Comparison of ENCODE assay signal across 25 cellular contexts in the genomic region with DNA sequence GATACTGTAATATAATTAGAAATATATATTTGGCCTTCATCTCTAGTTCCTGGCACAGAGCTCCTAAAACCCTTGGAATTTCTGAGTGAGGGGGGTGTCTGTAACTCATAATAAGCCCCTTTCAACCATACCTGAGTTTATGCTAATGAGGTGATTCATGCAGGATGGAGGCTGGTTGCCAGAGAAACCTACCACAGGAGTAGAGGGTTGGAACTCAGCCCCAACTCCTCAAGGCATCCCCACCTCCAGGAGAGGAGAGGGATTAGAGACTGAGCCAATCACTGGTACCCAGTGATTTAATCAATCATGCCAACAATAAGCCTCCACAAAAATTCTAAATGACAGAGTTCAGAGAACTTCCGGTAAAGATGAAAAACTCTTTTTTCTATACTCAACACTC. TPM values are rescaled to one million over a fixed set of nuclear protein-coding genes. Genes with fewer than 3 reads are reported as not detected.
DNase-seq lines count a peak whose midpoint lies in the region; ATAC-seq and TF ChIP-seq lines count a peak whose summit lies in the region.
"Had no signal": no experiment of that assay in that cellular context is flagged by ENCODE, and none has a peak within 500 bp of the region (broad histone marks: within the 10 kb centered on the region; RNA-seq: fewer than 3 reads in every experiment).

No MANE protein-coding gene starts in this region.

- no peak for TF ChIP-seq EP300 in SK-N-SH (IDR thresholded peaks at IDR 0.05; ENCODE audit: borderline replicate concordance in 1 of 2, low read depth in 1 of 2, low read length in 1 of 2)

- peak overlapping the region; percentile 90 for H2AK5ac ChIP-seq in mesenchymal stem cell (ENCODE audit: low read length, severe bottlenecking)

- H3K14ac ChIP-seq in mesenchymal stem cell (ENCODE audit: low read length in 2 of 2) = no peak overlapping the region

- POLR2A ChIA-PET in SK-N-SH (lab: Yijun Ruan, JAX) = no interaction called here

- H4K91ac ChIP-seq in mesenchymal stem cell (ENCODE audit: low read length) = no peak overlapping the region

- H2BK120ac ChIP-seq in mesenchymal stem cell (ENCODE audit: low read depth, low read length) = no peak overlapping the region

- no peaks in the 10 kb centered on the region; the same call in 1 of the 2 replicates for H4K20me1 ChIP-seq in SK-N-SH (ENCODE audit: insufficient read depth)

- H3K9me2 ChIP-seq in SK-N-SH = no peaks in the 10 kb centered on the region

- peak overlapping the region; percentile 46 for H3K27ac Mint-ChIP-seq in stimulated activated effector memory CD8-positive, alpha-beta T cell treated with anti-CD3 and anti-CD28 coated beads, Interleukin-12 subunit alpha, Interleukin-12 subunit beta, amount 100 ng/mL, for 72 hours
- H3K27ac Mint-ChIP-seq: CD14-positive monocyte had no signal

- H3K23ac ChIP-seq in mesenchymal stem cell (ENCODE audit: low read length in 2 of 2) = no peak overlapping the region

- no peak overlapping the region for H3K18ac ChIP-seq in mesenchymal stem cell (ENCODE audit: low read depth in 1 of 2, low read length in 2 of 2)

- peaks cover 35% of the 10 kb centered on the region for H3K36me3 Mint-ChIP-seq in stimulated activated effector memory CD8-positive, alpha-beta T cell treated with anti-CD3 and anti-CD28 coated beads, Interleukin-12 subunit alpha, Interleukin-12 subunit beta, amount 100 ng/mL, for 72 hours

- H2AFZ ChIP-seq in SK-N-SH (ENCODE audit: low read depth) (no peak overlapping the region), mesenchymal stem cell (ENCODE audit: low read depth, low read length) (no peak overlapping the region)
- H2AFZ ChIP-seq: PC-9 had no signal

- H3K79me2 ChIP-seq in SK-N-SH (ENCODE audit: insufficient read depth) = peaks cover 50% of the 10 kb centered on the region

- no peaks in the 10 kb centered on the region for H3K9me3 Mint-ChIP-seq in stimulated activated effector memory CD8-positive, alpha-beta T cell treated with anti-CD3 and anti-CD28 coated beads, Interleukin-12 subunit alpha, Interleukin-12 subunit beta, amount 100 ng/mL, for 72 hours
- H3K9me3 Mint-ChIP-seq: CD8-positive, alpha-beta memory T cell had no signal

- peaks cover 6% of the 10 kb centered on the region for H3K4me1 Mint-ChIP-seq in stimulated activated effector memory CD8-positive, alpha-beta T cell treated with anti-CD3 and anti-CD28 coated beads, Interleukin-12 subunit alpha, Interleukin-12 subunit beta, amount 100 ng/mL, for 72 hours

- H3K4ac ChIP-seq in mesenchymal stem cell (ENCODE audit: low read depth in 1 of 2, low read length in 2 of 2) = no peak overlapping the region

- no peak overlapping the region for H3K9ac ChIP-seq in SK-N-SH
- H3K9ac ChIP-seq in mesenchymal stem cell (ENCODE audit: low read length) = no peak overlapping the region

- H3K9me3 ChIP-seq in SK-N-SH (no peaks in the 10 kb centered on the region), mesenchymal stem cell (ENCODE audit: control insufficient read depth, low read length) (no peaks in the 10 kb centered on the region)
- H3K9me3 ChIP-seq: BE2C, MG63 had no signal

- WGBS in SK-N-SH (ENCODE audit: low lambda C conversion rate) = 11% methylated on average over 1 of the region's 1 CpG
- 38% methylated on average over 1 of the region's 1 CpG for WGBS in mesenchymal stem cell

- no peak for DNase-seq in SK-N-SH
- peak; percentile 90 for DNase-seq in astrocyte of the hippocampus (ENCODE audit: low read depth, low spot score)
- no peak for DNase-seq in mesenchymal stem cell
- DNase-seq in stimulated activated effector memory CD8-positive, alpha-beta T cell treated with anti-CD3 and anti-CD28 coated beads, Interleukin-12 subunit alpha, Interleukin-12 subunit beta, amount 100 ng/mL, for 72 hours (ENCODE audit: low spot score in 2 of 2) = no peak
- DNase-seq in stimulated activated naive CD4-positive, alpha-beta T cell treated with Interleukin-2 at 50 U/mL for 16 hours (lab: John Stamatoyannopoulos, UW) = no peak
- DNase-seq in NCI-H187 (lab: John Stamatoyannopoulos, UW) = no peak
- no peak for DNase-seq in central memory CD4-positive, alpha-beta T cell
- DNase-seq: ACHN; BE2C; CD8-positive, alpha-beta memory T cell; DMS 273 treated with DMSO at 0.1 percent for 48 hours; DMS79; GF-D8; Kasumi-1; MG63; NCI-H2029 treated with DMSO at 0.1 percent for 48 hours; NCI-H446 treated with DMSO at 0.1 percent for 48 hours; NCI-H526; NCI-H82; PC-9; SHP77 had no signal

- H3K4me2 ChIP-seq in SK-N-SH (peak overlapping the region; percentile 62; the same call in 1 of the 2 replicates), mesenchymal stem cell (ENCODE audit: low read length, poor library complexity, severe bottlenecking) (no peak overlapping the region)
- H3K4me2 ChIP-seq: PC-9 had no signal

- no peak for TF ChIP-seq CTCF in SK-N-SH (IDR thresholded peaks at IDR 0.05)

- H3K27ac ChIP-seq in SK-N-SH (ENCODE audit: low read depth in 2 of 2, low read length in 1 of 2) (no peak overlapping the region), mesenchymal stem cell (ENCODE audit: low read length, poor library complexity, severe bottlenecking) (no peak overlapping the region)
- H3K27ac ChIP-seq: 22Rv1, PC-9 had no signal

- CTCF ChIA-PET in SK-N-SH (lab: Yijun Ruan, JAX) = interaction anchor here (1.5 kb wide), 1 partner anchor 45 kb away, joined by 3 read pairs; no protein-coding TSS in a partner anchor

- H3K4me3 ChIP-seq in SK-N-SH (ENCODE audit: low read depth in 2 of 2, low read length in 1 of 2) = no peak overlapping the region
- H3K4me3 ChIP-seq in mesenchymal stem cell (ENCODE audit: insufficient read depth in 1 of 2, low read depth in 1 of 2, low read length in 2 of 2) = no peak overlapping the region
- H3K4me3 ChIP-seq: K562, MG63, PC-9 had no signal

- H4K8ac ChIP-seq in mesenchymal stem cell (ENCODE audit: low read length) = no peak overlapping the region

- peaks cover 13 to 39% of the 10 kb centered on the region in 2 experiments for H3K4me1 ChIP-seq in SK-N-SH (ENCODE audit: control insufficient read depth in 1 of 2, insufficient read depth in 2 of 2, low read depth in 1 of 2, low read length in 1 of 2)
- peaks cover 9% of the 10 kb centered on the region for H3K4me1 ChIP-seq in mesenchymal stem cell (ENCODE audit: control insufficient read depth, insufficient read depth, low read depth, low read length)

- peaks cover 33% of the 10 kb centered on the region for H3F3A ChIP-seq in SK-N-SH (replicated peaks; ENCODE audit: insufficient read depth)

- no peak overlapping the region for H2BK15ac ChIP-seq in mesenchymal stem cell (ENCODE audit: low read depth, poor library complexity, severe bottlenecking)

- H3K36me3 ChIP-seq in SK-N-SH (replicated peaks in 1 of 2; ENCODE audit: control insufficient read depth in 1 of 2, insufficient read depth in 2 of 2, low read length in 1 of 2) = peaks cover 6 to 8% of the 10 kb centered on the region in 2 experiments
- peaks cover 0 to 21% of the 10 kb centered on the region in 2 experiments for H3K36me3 ChIP-seq in mesenchymal stem cell (ENCODE audit: control insufficient read depth in 1 of 2, insufficient read depth in 2 of 2, low read depth in 1 of 2, low read length in 2 of 2)

- H3K27me3 ChIP-seq in SK-N-SH (ENCODE audit: insufficient read depth) (no peaks in the 10 kb centered on the region), mesenchymal stem cell (ENCODE audit: control insufficient read depth in 1 of 2, insufficient read depth in 1 of 2, low read length in 2 of 2) (no peaks in the 10 kb centered on the region)
- H3K27me3 ChIP-seq: BE2C, MG63 had no signal

- no peak overlapping the region for H2BK5ac ChIP-seq in mesenchymal stem cell (ENCODE audit: low read depth, low read length, poor library complexity, severe bottlenecking)

- no peak overlapping the region for H3K4me3 Mint-ChIP-seq in stimulated activated effector memory CD8-positive, alpha-beta T cell treated with anti-CD3 and anti-CD28 coated beads, Interleukin-12 subunit alpha, Interleukin-12 subunit beta, amount 100 ng/mL, for 72 hours
- H3K4me3 Mint-ChIP-seq: CD14-positive monocyte; CD8-positive, alpha-beta memory T cell had no signal

- no peak for ATAC-seq in SK-N-SH treated with all-trans-retinoic acid at 6 μM for 48 hours
- ATAC-seq in stimulated activated effector memory CD8-positive, alpha-beta T cell treated with anti-CD3 and anti-CD28 coated beads, Interleukin-12 subunit alpha, Interleukin-12 subunit beta, amount 100 ng/mL, for 72 hours = no peak
- ATAC-seq: K562 had no signal

- no peak for TF ChIP-seq RAD21 in SK-N-SH (IDR thresholded peaks at IDR 0.05; ENCODE audit: low read length)

- H3K79me1 ChIP-seq in mesenchymal stem cell (replicated peaks; ENCODE audit: low read length, poor library complexity, severe bottlenecking) = peaks cover 21% of the 10 kb centered on the region

- no peak overlapping the region for H2BK12ac ChIP-seq in mesenchymal stem cell (ENCODE audit: low read length in 2 of 2)

TF ChIP-seq in SK-N-SH, 30 proteins besides CTCF, POLR2A, EP300 and RAD21 (continues in another document):
- TF ChIP-seq FOSL2 (IDR thresholded peaks at IDR 0.05; ENCODE audit: borderline replicate concordance, low read depth) = 0 out of 2 replicates have a peak, but pooled peaks have one; percentile 2

TF ChIP-seq in SK-N-SH treated with all-trans-retinoic acid at 6 μM for 48 hours, 23 proteins besides CTCF, POLR2A, EP300 and RAD21 (continues in another document):
- TF ChIP-seq CSDC2 (CRISPR knock-in tag; IDR thresholded peaks at IDR 0.05) (no peak), TOX (CRISPR knock-in tag; IDR thresholded peaks at IDR 0.05; ENCODE audit: borderline replicate concordance) (no peak)

RNA-seq across cellular contexts. Expression of a gene that starts 17.5 kb away (rescaled TPM):
- 41.5 and 55.7 TPM in 2 replicates for polyA plus RNA-seq in SK-N-SH (2012; rRNA removed)
- 29.6 and 32.6 TPM in 2 replicates for polyA plus RNA-seq in SK-N-SH (2012; cell fraction: cytosol; rRNA removed)
- 121 and 191 TPM in 2 replicates for polyA plus RNA-seq in SK-N-SH (2012; cell fraction: nucleus; rRNA removed)
- 22.6 TPM for polyA plus RNA-seq in mesenchymal stem cell (2013, experiment 1 of 2)
- polyA plus RNA-seq in mesenchymal stem cell (2013, experiment 2 of 2) = 26.4 TPM

RNA-seq across cellular contexts. Expression of a gene that starts 43.8 kb away (rescaled TPM):
- polyA plus RNA-seq in SK-N-SH (2012; rRNA removed) = 1.2 and 1.3 TPM in 2 replicates
- polyA plus RNA-seq in SK-N-SH (2012; cell fraction: cytosol; rRNA removed) = 0.62 and 0.83 TPM in 2 replicates
- polyA plus RNA-seq in SK-N-SH (2012; cell fraction: nucleus; rRNA removed) = 0.87 and 0.99 TPM in 2 replicates
- polyA plus RNA-seq in mesenchymal stem cell (2013, experiment 1 of 2) = 0.08 TPM
- polyA plus RNA-seq in mesenchymal stem cell (2013, experiment 2 of 2) = 0.07 TPM
- polyA plus RNA-seq: CD14-positive monocyte; CD8-positive, alpha-beta memory T cell had no signal
